In the genomic region with DNA sequence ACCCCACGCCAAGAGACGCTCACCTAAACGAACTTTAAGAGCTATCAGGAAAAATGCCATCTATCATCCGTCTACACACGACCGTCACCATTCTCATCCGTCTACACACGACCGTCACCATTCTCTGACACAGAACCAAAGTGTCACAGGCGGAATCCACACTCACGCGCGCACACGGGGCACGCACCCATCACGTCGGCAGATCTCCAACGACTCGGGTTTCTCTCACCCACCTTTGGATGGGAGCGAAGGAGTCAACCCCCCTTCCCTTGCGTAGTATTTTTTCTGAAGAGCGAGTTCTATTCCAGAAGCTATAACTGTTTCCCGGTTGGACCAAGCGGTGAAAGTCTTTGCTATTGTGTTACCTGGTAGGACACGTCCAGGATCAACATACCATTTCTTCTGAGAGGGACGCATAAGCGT, we compare ENCODE assay signal across 8 cellular contexts. TPM values are rescaled to one million over a fixed set of nuclear protein-coding genes. Genes with fewer than 3 reads are reported as not detected.
A peak's percentile ranks its signal among the peaks of the same experiment; 100 is the strongest.
DNase-seq lines count a peak whose midpoint lies in the region; ATAC-seq and TF ChIP-seq lines count a peak whose summit lies in the region.

No MANE protein-coding gene starts in this region.

- no peaks in the 10 kb centered on the region for H3K9me2 ChIP-seq in neural cell (ENCODE audit: insufficient read depth, low read length)

- in situ Hi-C loops in Panc1 (cut with HindIII; ENCODE audit: low pct_unique_long_range_greater_than_20kb, low sequenced_read_pairs): no loop called here

- peak overlapping the region; percentile 75 for H3K9ac ChIP-seq in neural cell (ENCODE audit: low read length)

- intact Hi-C loops in Panc1 (cut with micrococcal nuclease; ENCODE audit: unreplicated experiment): loop anchor here (10.0 kb wide), 1 partner anchor 714 kb away; no protein-coding TSS in a partner anchor
- intact Hi-C loops in dorsolateral prefrontal cortex (cut with DNase I): loop anchor here (1.0 to 10.0 kb wide), 10 partner anchors 30 to 714 kb away; no protein-coding TSS in a partner anchor

- H3K4me1 Mint-ChIP-seq in mesothelial cell of epicardium: peaks cover 12% of the 10 kb centered on the region

- TF ChIP-seq EP300 in neural cell (conservative IDR thresholded peaks at IDR 0.05; ENCODE audit: poor library complexity, severe bottlenecking): no peak

- BruUV-seq in Panc1 (replicated peaks; lab: Mats Ljungman, UMichigan): no TSS peak

- H3K36me3 Mint-ChIP-seq in mesothelial cell of epicardium: no peaks in the 10 kb centered on the region

- peaks cover 13% of the 10 kb centered on the region for H3F3A ChIP-seq in neural cell (ENCODE audit: insufficient read depth, low read length, poor library complexity, severe bottlenecking)

- POLR2A ChIA-PET in Panc1 (lab: Charles Lee): interaction anchor here (0.7 kb wide), 1 partner anchor 456 kb away, joined by 5 read pairs; no protein-coding TSS in a partner anchor

- H3K4me3 ChIP-seq in GM12865 (ENCODE audit: low read depth, low read length) (peak overlapping the region; percentile 81), Panc1 (ENCODE audit: low read depth in 2 of 2, low read length in 2 of 2) (peak overlapping the region; percentile 79 to 94), dorsolateral prefrontal cortex (peak overlapping the region; percentile 47 to 91 (median 78)), neural cell (ENCODE audit: low read length) (peak overlapping the region; percentile 91)

- no peak for ATAC-seq in Panc1

- no peaks in the 10 kb centered on the region; the same call in 1 of the 2 replicates for H3K4me1 ChIP-seq in Panc1 (ENCODE audit: control insufficient read depth, insufficient read depth, low read length)

- DNase-seq in GM12865 (ENCODE audit: low read depth): peak; percentile 38
- DNase-seq in Panc1 (ENCODE audit: low read depth, low spot score): no peak
- DNase-seq in dorsolateral prefrontal cortex: no peak
- DNase-seq in mesothelial cell of epicardium (ENCODE audit: low spot score in 2 of 2, unreplicated experiment in 2 of 2): no peak
- no peak for DNase-seq in HuH-7.5 (ENCODE audit: low spot score)
- DNase-seq in C1 segment of cervical spinal cord (lab: John Stamatoyannopoulos, UW): no peak
- no peak for DNase-seq in GM19238 (ENCODE audit: insufficient read length, low spot score)

- peaks cover 5% of the 10 kb centered on the region; the same call in 1 of the 2 replicates for H3K36me3 ChIP-seq in Panc1 (ENCODE audit: control insufficient read depth, insufficient read depth, low read length)
- H3K36me3 ChIP-seq in neural cell (ENCODE audit: insufficient read depth, low read length): no peaks in the 10 kb centered on the region

- CTCF ChIA-PET in Panc1 (lab: Charles Lee): no interaction called here

- peaks cover 6% of the 10 kb centered on the region for H3K79me2 ChIP-seq in neural cell (replicated peaks; ENCODE audit: insufficient read depth, low read length)

- TF ChIP-seq RAD21 in neural cell (conservative IDR thresholded peaks at IDR 0.05): no peak

- H3K27ac ChIP-seq in Panc1 (ENCODE audit: low read length) (no peak overlapping the region), dorsolateral prefrontal cortex (peak overlapping the region in 54 of 59 donors; percentile 0 to 99 (median 95)), neural cell (ENCODE audit: low read length) (peak overlapping the region; percentile 87)

- no peaks in the 10 kb centered on the region for H4K20me1 ChIP-seq in neural cell (ENCODE audit: insufficient read depth)

- no peak overlapping the region for H3K27ac Mint-ChIP-seq in mesothelial cell of epicardium

- H3K9me3 Mint-ChIP-seq in mesothelial cell of epicardium: no peaks in the 10 kb centered on the region

- H3K9me3 ChIP-seq in Panc1 (ENCODE audit: control insufficient read depth, insufficient read depth, low read depth, low read length) (no peaks in the 10 kb centered on the region), neural cell (ENCODE audit: low read length) (no peaks in the 10 kb centered on the region)

- peak overlapping the region; percentile 72 for H3K4me2 ChIP-seq in neural cell (ENCODE audit: low read length)

- H3K4me3 Mint-ChIP-seq in mesothelial cell of epicardium: no peak overlapping the region

- H3K27me3 Mint-ChIP-seq in mesothelial cell of epicardium (ENCODE audit: low read depth): peaks cover 10% of the 10 kb centered on the region

- TF ChIP-seq CTCF in GM12865 (IDR thresholded peaks at IDR 0.05; ENCODE audit: insufficient read depth, low read depth, low read length, missing control alignments) (no peak), Panc1 (IDR thresholded peaks at IDR 0.05) (no peak), dorsolateral prefrontal cortex (IDR thresholded peaks at IDR 0.05 in 54 of 56, conservative IDR thresholded peaks at IDR 0.05 in 2 of 56; ENCODE audit: low read depth in 1 of 56, partially characterized antibody in 56 of 56) (no peak), neural cell (IDR thresholded peaks at IDR 0.05; ENCODE audit: poor library complexity, severe bottlenecking) (no peak), mesothelial cell of epicardium (IDR thresholded peaks at IDR 0.05; ENCODE audit: unreplicated experiment) (no peak)

- H3K27me3 ChIP-seq in Panc1 (ENCODE audit: control insufficient read depth, insufficient read depth, low read length): no peaks in the 10 kb centered on the region; the same call in 1 of the 2 replicates
- H3K27me3 ChIP-seq in dorsolateral prefrontal cortex: peaks cover 0 to 14% (median 0%) of the 10 kb centered on the region in 45 donors
- H3K27me3 ChIP-seq in neural cell (ENCODE audit: insufficient read depth, low read depth, low read length): peaks cover 8% of the 10 kb centered on the region

- peak overlapping the region; percentile 95 for H2AFZ ChIP-seq in neural cell (ENCODE audit: low read depth, low read length)

TF ChIP-seq in neural cell, 6 proteins besides CTCF, POLR2A, EP300 and RAD21:
- no peak for TF ChIP-seq EZH2 (IDR thresholded peaks at IDR 0.05; ENCODE audit: borderline replicate concordance, insufficient read depth, low read length, poor library complexity, severe bottlenecking)
- TF ChIP-seq MXI1 (conservative IDR thresholded peaks at IDR 0.05; ENCODE audit: poor library complexity, severe bottlenecking): peak; percentile 39
- no peak for TF ChIP-seq POLR2AphosphoS5 (IDR thresholded peaks at IDR 0.05)

RNA-seq across cellular contexts. Expression of a gene that starts 0.9 kb away (rescaled TPM):
- total RNA-seq in Panc1 (2021; ENCODE audit: unreplicated experiment) (1.4 TPM), dorsolateral prefrontal cortex (10 to 100 TPM in 43 of 120 experiments, 1 to 10 TPM in 77; 2.7 to 28.4 (median 9.0) TPM), mesothelial cell of epicardium (3.5 to 4.0 TPM (median 3.7 TPM) in 3 replicates)
- polyA plus RNA-seq in Panc1 (2012; ENCODE audit: insufficient read length): 0.68 TPM
- polyA plus RNA-seq in neural cell: 2.0 and 3.0 TPM in 2 replicates
- 7.5 and 8.5 TPM in 2 replicates for polyA minus RNA-seq in neural cell
